ENCODE assay signal across 2 cellular contexts in genomic region chr14:94726649-94727048, GRCh38. TPM values are rescaled to one million over a fixed set of nuclear protein-coding genes. Genes with fewer than 3 reads are reported as not detected.
"Had no signal": no experiment of that assay in that cellular context is flagged by ENCODE, and none has a peak within 500 bp of the region (broad histone marks: within the 10 kb centered on the region; RNA-seq: fewer than 3 reads in every experiment).

No MANE protein-coding gene starts in this region.

RNA-seq across cellular contexts. Expression of gene GSC, which starts 43.3 kb away (rescaled TPM):
- total RNA-seq: H9, HFFc6 had no signal
